Comparison of ENCODE assay signal across 8 cellular contexts in genomic region chr5:103475629-103476240, GRCh38.
A peak's percentile ranks its signal among the peaks of the same experiment; 100 is the strongest.
DNase-seq lines count a peak whose midpoint lies in the region; ATAC-seq, FAIRE-seq and TF ChIP-seq lines count a peak whose summit lies in the region.

No MANE protein-coding gene starts in this region.

- TF ChIP-seq CTCF in AG04449 (IDR thresholded peaks at IDR 0.05; ENCODE audit: insufficient read depth, low read length, missing control alignments) (peak; percentile 42), RWPE1 (conservative IDR thresholded peaks at IDR 0.05; ENCODE audit: low read depth) (peak; percentile 81), lower leg skin (IDR thresholded peaks at IDR 0.05) (no peak)

- POLR2A ChIA-PET in AG04449 (lab: Yijun Ruan, JAX): no interaction called here
- POLR2A ChIA-PET in RWPE1 (lab: Yijun Ruan, JAX; ENCODE audit: low non-redundant PET): no interaction called here

- no peak for DNase-seq in AG04449 (ENCODE audit: low read depth, low spot score)
- DNase-seq in GM12892 (ENCODE audit: insufficient read length): no peak
- DNase-seq in Jurkat, Clone E6-1 (ENCODE audit: low read depth, low spot score): peak; percentile 31
- peak; percentile 55 for DNase-seq in RWPE1 (ENCODE audit: low spot score)
- DNase-seq in fibroblast of the conjunctiva (ENCODE audit: low read depth): peak; percentile 20
- DNase-seq in pulmonary artery endothelial cell (ENCODE audit: low read depth, low spot score): peak; percentile 4
- DNase-seq in lower leg skin (ENCODE audit: low spot score in 2 of 2): no peak

- H3K4me3 ChIP-seq in AG04449 (ENCODE audit: low read depth, low read length): no peak overlapping the region
- H3K4me3 ChIP-seq in Jurkat, Clone E6-1 (ENCODE audit: low read length): no peak overlapping the region
- no peak overlapping the region for H3K4me3 ChIP-seq in lower leg skin (ENCODE audit: low read depth, poor library complexity, severe bottlenecking)

- TF ChIP-seq POLR2A in GM12892 (IDR thresholded peaks at IDR 0.05; ENCODE audit: low read depth, low read length) (no peak), lower leg skin (IDR thresholded peaks at IDR 0.05) (no peak)

- 36 to 42% methylated on average over 4 of the region's 4 CpGs for WGBS in lower leg skin, 2 donors

- intact Hi-C loops in lower leg skin (cut with DNase I; ENCODE audit: low total_unique reads): no loop called here

- ATAC-seq in HG02623 (IDR thresholded peaks at IDR 0.05; ENCODE audit: unreplicated experiment): no peak

- peak; percentile 87 for FAIRE-seq in GM12892 (lab: Jason Lieb, UNC)

- H3K27ac ChIP-seq in RWPE1: no peak overlapping the region

- CTCF ChIA-PET in AG04449 (lab: Yijun Ruan, JAX): interaction anchor here (0.6 to 9.7 kb wide), 53 partner anchors 9 to 939 kb away, joined by 3 to 145 read pairs (median 4); partner anchors contain the start of genes GIN1, MACIR and PPIP5K2
- CTCF ChIA-PET in RWPE1 (lab: Yijun Ruan, JAX): interaction anchor here (0.6 to 1.9 kb wide), 11 partner anchors 9 to 629 kb away, joined by 3 to 18 read pairs (median 3); partner anchors contain the start of gene MACIR

Comparison
In these comparisons a context has a peak if more than half of its experiments do, and no peak if none do; other contexts are left out.
1. DNase-seq: peak in Jurkat, Clone E6-1 (single experiment), RWPE1 (single experiment), fibroblast of the conjunctiva (single experiment) and pulmonary artery endothelial cell (single experiment); none in AG04449 (single experiment), GM12892 (single experiment) and lower leg skin (0 of 2).
2. CTCF ChIP-seq: peak in AG04449 (single experiment) and RWPE1 (single experiment); none in lower leg skin (0 of 3).